In the genomic region with DNA sequence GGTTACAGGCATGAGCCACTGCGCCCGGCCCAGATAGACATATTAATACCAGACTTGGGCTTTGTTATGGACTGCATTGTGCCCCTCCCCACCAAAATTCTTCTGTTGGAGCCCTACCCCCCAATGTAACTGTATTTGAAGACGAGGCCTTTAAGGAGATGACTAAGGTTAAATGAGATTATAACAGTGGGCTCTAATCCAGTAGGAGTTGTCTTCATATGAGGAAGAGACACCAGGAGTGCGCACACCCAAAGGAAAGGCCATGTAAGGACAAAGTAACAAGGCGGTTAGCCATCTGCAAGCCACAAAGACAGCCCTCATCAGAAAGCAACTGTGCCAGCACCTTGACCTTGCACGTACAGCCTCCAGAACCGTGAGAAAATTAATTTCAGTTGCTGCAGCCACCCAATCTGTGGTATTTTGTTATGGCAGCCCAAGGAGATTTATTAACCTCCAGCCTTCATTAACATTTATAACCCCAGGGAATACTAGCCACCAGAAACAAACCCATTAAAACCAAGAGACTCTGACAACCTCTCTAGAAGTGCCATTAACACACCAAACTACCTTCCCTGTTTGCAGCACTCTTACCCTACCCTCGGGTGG, we compare ENCODE assay signal across 15 cellular contexts.
DNase-seq lines count a peak whose midpoint lies in the region; ATAC-seq and TF ChIP-seq lines count a peak whose summit lies in the region.
"Had no signal": no experiment of that assay in that cellular context is flagged by ENCODE, and none has a peak within 500 bp of the region (broad histone marks: within the 10 kb centered on the region; RNA-seq: fewer than 3 reads in every experiment).

No MANE protein-coding gene starts in this region.

- POLR2A ChIA-PET in HEK293 (lab: Yijun Ruan, JAX): interaction anchor here (0.6 kb wide), 1 partner anchor 49 kb away, joined by 3 read pairs; no protein-coding TSS in a partner anchor

- no peak for ATAC-seq in psoas muscle
- ATAC-seq: SK-N-SH treated with all-trans-retinoic acid at 6 μM for 48 hours had no signal

- CTCF ChIA-PET in HEK293 (lab: Yijun Ruan, JAX): interaction anchor here (0.6 to 0.8 kb wide), 2 partner anchors 26 to 414 kb away, joined by 3 to 4 read pairs; no protein-coding TSS in a partner anchor

- H3K4me3 Mint-ChIP-seq in endodermal cell: no peak overlapping the region

- peak overlapping the region; percentile 35 for H3K27ac Mint-ChIP-seq in endodermal cell

- peaks cover 66% of the 10 kb centered on the region for H3K36me3 Mint-ChIP-seq in endodermal cell (ENCODE audit: low read depth)

- no peak overlapping the region for H3K27ac ChIP-seq in HEK293 (ENCODE audit: extremely low read depth, low read depth, low read length)
- H3K27ac ChIP-seq in endodermal cell (ENCODE audit: low read depth, low read length): no peak overlapping the region
- peak overlapping the region; percentile 78 for H3K27ac ChIP-seq in psoas muscle
- H3K27ac ChIP-seq: KMS-11, thoracic aorta had no signal

- H3K27me3 ChIP-seq in endodermal cell (ENCODE audit: control insufficient read depth, insufficient read depth, low read length, poor library complexity, severe bottlenecking) (no peaks in the 10 kb centered on the region), psoas muscle (ENCODE audit: insufficient read depth in 3 of 3, low read length in 2 of 3) (no peaks in the 10 kb centered on the region)
- H3K27me3 ChIP-seq: sigmoid colon had no signal

- intact Hi-C loops in psoas muscle (cut with DNase I): no loop called here

- TF ChIP-seq CTCF in HEK293 (tag by site-specific recombination; IDR thresholded peaks at IDR 0.05) (no peak), endodermal cell (conservative IDR thresholded peaks at IDR 0.05) (no peak), psoas muscle (IDR thresholded peaks at IDR 0.05) (no peak)

- H3K4me1 ChIP-seq in HEK293 (ENCODE audit: control insufficient read depth, insufficient read depth, low read length) (no peaks in the 10 kb centered on the region), endodermal cell (ENCODE audit: control insufficient read depth, insufficient read depth, low read length) (no peaks in the 10 kb centered on the region), psoas muscle (peaks cover 7% of the 10 kb centered on the region)
- H3K4me1 ChIP-seq: sigmoid colon had no signal

- no peak overlapping the region for H3K4me3 ChIP-seq in HEK293 (ENCODE audit: low read depth, low read length)
- no peak overlapping the region for H3K4me3 ChIP-seq in endodermal cell (ENCODE audit: low read length)
- no peak overlapping the region for H3K4me3 ChIP-seq in psoas muscle
- H3K4me3 ChIP-seq: lung, sigmoid colon, thoracic aorta had no signal

- H3K9me3 ChIP-seq in HEK293 (ENCODE audit: control insufficient read depth, insufficient read depth, low read depth, low read length) (no peaks in the 10 kb centered on the region), endodermal cell (ENCODE audit: control insufficient read depth, low read length) (peaks cover 3% of the 10 kb centered on the region), psoas muscle (no peaks in the 10 kb centered on the region)
- H3K9me3 ChIP-seq: sigmoid colon, thoracic aorta had no signal

- H3K36me3 ChIP-seq in HEK293 (ENCODE audit: control insufficient read depth in 2 of 2, insufficient read depth in 1 of 2, low read length in 2 of 2): peaks cover 20 to 35% of the 10 kb centered on the region in 2 experiments
- H3K36me3 ChIP-seq in endodermal cell (ENCODE audit: control insufficient read depth, insufficient read depth, low read length): peaks cover 60% of the 10 kb centered on the region
- H3K36me3 ChIP-seq in psoas muscle (ENCODE audit: insufficient read depth in 1 of 2, low read depth in 1 of 2): peaks cover 0 to 48% of the 10 kb centered on the region in 2 donors
- H3K36me3 ChIP-seq: thoracic aorta had no signal

- H3K9ac ChIP-seq in endodermal cell (ENCODE audit: extremely low read depth, low read length, poor library complexity, severe bottlenecking): no peak overlapping the region
- H3K9ac ChIP-seq: KMS-11 had no signal

- H3K4me1 Mint-ChIP-seq in endodermal cell: no peaks in the 10 kb centered on the region

- WGBS in endodermal cell (ENCODE audit: insufficient coverage in 1 of 2, insufficient read length in 1 of 2), 2 experiments: 98 to 100% methylated on average over 4 to 8 of the region's 8 CpGs
- 88 to 92% (median 89%) methylated on average over 8 of the region's 8 CpGs for WGBS in psoas muscle, 3 donors

- H3K9me3 Mint-ChIP-seq in endodermal cell: peaks cover 5% of the 10 kb centered on the region

- DNase-seq in A172 (ENCODE audit: low spot score): peak; percentile 21
- no peak for DNase-seq in endodermal cell
- no peak for DNase-seq in psoas muscle
- DNase-seq in COR-L47 (lab: John Stamatoyannopoulos, UW): no peak
- DNase-seq in NK-92 treated with Interleukin-12 subunit alpha and Interleukin-12 subunit beta, amount 100 ng/mL, for 24 hours (lab: John Stamatoyannopoulos, UW): no peak
- DNase-seq in NCI-H1694 (lab: John Stamatoyannopoulos, UW): no peak
- DNase-seq: activated CD4-positive, CD25-positive, alpha-beta regulatory T cell treated with anti-CD3 and anti-CD28 coated beads, Interleukin-2, amount 50 U/mL, for 72 hours; NCI-H1930; sigmoid colon; T1000 had no signal

- H3K27me3 Mint-ChIP-seq in endodermal cell (ENCODE audit: insufficient read depth): no peaks in the 10 kb centered on the region

TF ChIP-seq in HEK293, 187 proteins besides CTCF, POLR2A, EP300 and RAD21:
- TF ChIP-seq GLIS1 (tag by site-specific recombination; IDR thresholded peaks at IDR 0.05) (no peak), ZNF324 (tag by site-specific recombination; IDR thresholded peaks at IDR 0.05) (no peak)
- TF ChIP-seq, protein P1, sequence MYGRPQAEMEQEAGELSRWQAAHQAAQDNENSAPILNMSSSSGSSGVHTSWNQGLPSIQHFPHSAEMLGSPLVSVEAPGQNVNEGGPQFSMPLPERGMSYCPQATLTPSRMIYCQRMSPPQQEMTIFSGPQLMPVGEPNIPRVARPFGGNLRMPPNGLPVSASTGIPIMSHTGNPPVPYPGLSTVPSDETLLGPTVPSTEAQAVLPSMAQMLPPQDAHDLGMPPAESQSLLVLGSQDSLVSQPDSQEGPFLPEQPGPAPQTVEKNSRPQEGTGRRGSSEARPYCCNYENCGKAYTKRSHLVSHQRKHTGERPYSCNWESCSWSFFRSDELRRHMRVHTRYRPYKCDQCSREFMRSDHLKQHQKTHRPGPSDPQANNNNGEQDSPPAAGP (tag by site-specific recombination; IDR thresholded peaks at IDR 0.05): 0 out of 2 replicates have a peak, but pooled peaks have one; percentile 35
